Comparison of ENCODE assay signal across 8 cellular contexts in genomic region chr10:68406111-68406814, GRCh38. TPM values are rescaled to one million over a fixed set of nuclear protein-coding genes. Genes with fewer than 3 reads are reported as not detected.
DNase-seq lines count a peak whose midpoint lies in the region; ATAC-seq and TF ChIP-seq lines count a peak whose summit lies in the region.

No MANE protein-coding gene starts in this region.

- ATAC-seq in GM19328 (IDR thresholded peaks at IDR 0.05; ENCODE audit: unreplicated experiment) (peak; percentile 23), HG03432 (IDR thresholded peaks at IDR 0.05; ENCODE audit: unreplicated experiment) (peak; percentile 53)

- H3K36me3 ChIP-seq in OCI-LY1 (ENCODE audit: insufficient read depth, low read length) = no peaks in the 10 kb centered on the region
- H3K36me3 ChIP-seq in neutrophil = no peaks in the 10 kb centered on the region
- H3K36me3 ChIP-seq in urinary bladder (ENCODE audit: insufficient read depth) = no peaks in the 10 kb centered on the region

- DNase-seq in COLO668 (lab: John Stamatoyannopoulos, UW; ENCODE audit: unreplicated experiment) = peak; percentile 56
- DNase-seq in globus pallidus (ENCODE audit: low spot score) = peak; percentile 58

- H3K27me3 ChIP-seq in OCI-LY1 (ENCODE audit: insufficient read depth, low read length) (no peaks in the 10 kb centered on the region), neutrophil (peaks cover 5% of the 10 kb centered on the region)

- no peaks in the 10 kb centered on the region for H4K20me1 ChIP-seq in OCI-LY1 (ENCODE audit: insufficient read depth, low read length)

- H3K9me3 Mint-ChIP-seq in activated naive CD4-positive, alpha-beta T cell treated with anti-CD3 and anti-CD28 coated beads, Interleukin-2, amount 50 U/mL, for 24 hours = no peaks in the 10 kb centered on the region

- H3K4me1 ChIP-seq in OCI-LY1 (ENCODE audit: insufficient read depth, low read length, severe bottlenecking) (peaks cover 23% of the 10 kb centered on the region), neutrophil (ENCODE audit: control insufficient read depth in 1 of 2, insufficient read depth in 1 of 2, low read depth in 1 of 2, low read length in 1 of 2) (peaks cover 9 to 14% of the 10 kb centered on the region in 2 experiments), urinary bladder (ENCODE audit: insufficient read depth) (peaks cover 1% of the 10 kb centered on the region)

- under 1% methylated on average over 38 of the region's 38 CpGs for WGBS in urinary bladder

- H3K9me3 ChIP-seq in OCI-LY1 (ENCODE audit: low read length) (no peaks in the 10 kb centered on the region), neutrophil (no peaks in the 10 kb centered on the region)

- TF ChIP-seq CTCF in OCI-LY1 (IDR thresholded peaks at IDR 0.05; ENCODE audit: low read length) (no peak), neutrophil (IDR thresholded peaks at IDR 0.05) (no peak)

- H3K36me3 Mint-ChIP-seq in activated naive CD4-positive, alpha-beta T cell treated with anti-CD3 and anti-CD28 coated beads, Interleukin-2, amount 50 U/mL, for 24 hours = peaks cover under 1% of the 10 kb centered on the region

- H3K27ac ChIP-seq in OCI-LY1 (ENCODE audit: low read depth, low read length, poor library complexity, severe bottlenecking) = peak overlapping the region; percentile 33
- H3K27ac ChIP-seq in neutrophil = peak overlapping the region; percentile 76
- H3K27ac ChIP-seq in urinary bladder (ENCODE audit: low read depth) = peak overlapping the region; percentile 89

- H3F3A ChIP-seq in OCI-LY1 (ENCODE audit: insufficient read depth, low read length) = peaks cover 5% of the 10 kb centered on the region; the same call in 1 of the 2 replicates

- H3K9me2 ChIP-seq in OCI-LY1 (ENCODE audit: low read depth, low read length) = no peaks in the 10 kb centered on the region

- H3K4me2 ChIP-seq in OCI-LY1 (ENCODE audit: low read length) = peak overlapping the region; percentile 95

- H3K27ac Mint-ChIP-seq in activated naive CD4-positive, alpha-beta T cell treated with anti-CD3 and anti-CD28 coated beads, Interleukin-2, amount 50 U/mL, for 24 hours = peak overlapping the region; percentile 46

- no peaks in the 10 kb centered on the region for H3K27me3 Mint-ChIP-seq in activated naive CD4-positive, alpha-beta T cell treated with anti-CD3 and anti-CD28 coated beads, Interleukin-2, amount 50 U/mL, for 24 hours

- no peak overlapping the region for H2AFZ ChIP-seq in OCI-LY1 (ENCODE audit: low read length)

- H3K9ac ChIP-seq in OCI-LY1 (ENCODE audit: low read length) = peak overlapping the region; percentile 85

- H3K79me2 ChIP-seq in OCI-LY1 (ENCODE audit: insufficient read depth, low read length) = peaks cover 16% of the 10 kb centered on the region; the same call in 1 of the 2 replicates

- H3K4me1 Mint-ChIP-seq in activated naive CD4-positive, alpha-beta T cell treated with anti-CD3 and anti-CD28 coated beads, Interleukin-2, amount 50 U/mL, for 24 hours = peaks cover 17% of the 10 kb centered on the region

- peak overlapping the region; percentile 79 for H3K4me3 ChIP-seq in OCI-LY1 (ENCODE audit: low read depth, low read length, poor library complexity, severe bottlenecking)
- peak overlapping the region; percentile 91 to 99 for H3K4me3 ChIP-seq in neutrophil (ENCODE audit: low read depth in 1 of 2, low read length in 1 of 2)
- peak overlapping the region; percentile 91 for H3K4me3 ChIP-seq in urinary bladder (ENCODE audit: low read depth, low read length)

- peak overlapping the region; percentile 85 for H3K4me3 Mint-ChIP-seq in activated naive CD4-positive, alpha-beta T cell treated with anti-CD3 and anti-CD28 coated beads, Interleukin-2, amount 50 U/mL, for 24 hours

RNA-seq across cellular contexts. Expression of gene RUFY2, which starts 0.8 kb away (rescaled TPM):
- total RNA-seq in urinary bladder = 82.3 TPM
- polyA plus RNA-seq in urinary bladder = 10.3 TPM

Comparison
In these comparisons a context has a peak if more than half of its experiments do, and no peak if none do; other contexts are left out.
1. Peak in every context shown above with its lines: DNase-seq, ATAC-seq, H3K4me3 ChIP-seq and H3K27ac ChIP-seq.
2. H3K27ac ChIP-seq: peak in every context shown above with its lines; median percentile 89 in urinary bladder; 76 in neutrophil; 33 in OCI-LY1.